25 cellular contexts compared by ENCODE assay signal in genomic region chr16:83310816-83311215, GRCh38.
"Had no signal": no experiment of that assay in that cellular context is flagged by ENCODE, and none has a peak within 500 bp of the region (broad histone marks: within the 10 kb centered on the region; RNA-seq: fewer than 3 reads in every experiment).

No MANE protein-coding gene starts in this region.

- H3K4me2 ChIP-seq: KMS-11 had no signal

- H3K27ac ChIP-seq: KMS-11, SJCRH30 had no signal

- H3K36me3 ChIP-seq: SJCRH30 had no signal

- H3K9me3 ChIP-seq: SJCRH30 had no signal

- H3K27me3 ChIP-seq: SJCRH30 had no signal

- DNase-seq: IMR-90, Kasumi-1, MM.1S, NCI-H1048, NCI-H1105, NCI-H1417, NCI-H1436 treated with DMSO at 0.1 percent for 48 hours, NCI-H1694, NCI-H187 treated with DMSO at 0.1 percent for 48 hours, NCI-H2029 treated with DMSO at 0.1 percent for 48 hours, NCI-H2107, NCI-H2227 treated with DMSO at 0.1 percent for 48 hours, NCI-H524, NCI-H526 treated with DMSO at 0.1 percent for 48 hours, NCI-H748 treated with DMSO at 0.1 percent for 48 hours, PC-3, SHP77 treated with DMSO at 0.1 percent for 48 hours, SJCRH30, T-helper 1 cell had no signal

- H3K4me1 ChIP-seq: SJCRH30 had no signal

- H3K9ac ChIP-seq: KMS-11 had no signal

- H3K4me3 ChIP-seq: K562, SJCRH30 had no signal

- ATAC-seq: HepG2, K562, Panc1, PC-3, Right ventricle myocardium inferior, SK-N-SH treated with all-trans-retinoic acid at 6 μM for 48 hours had no signal
